12 cellular contexts compared by ENCODE assay signal in genomic region chr10:24603333-24603732, GRCh38.
DNase-seq lines count a peak whose midpoint lies in the region; ATAC-seq and TF ChIP-seq lines count a peak whose summit lies in the region.
"Had no signal": no experiment of that assay in that cellular context is flagged by ENCODE, and none has a peak within 500 bp of the region (broad histone marks: within the 10 kb centered on the region; RNA-seq: fewer than 3 reads in every experiment).

No MANE protein-coding gene starts in this region.

- CTCF ChIA-PET in HCT116 (lab: Charles Lee): no interaction called here

- H3K23me2 ChIP-seq in H9 (ENCODE audit: insufficient read length, low read depth, low read length, poor library complexity, severe bottlenecking): no peaks in the 10 kb centered on the region

- no peak overlapping the region for H2AK5ac ChIP-seq in H9 (ENCODE audit: insufficient read length, low read length)

- no peaks in the 10 kb centered on the region for H3K79me2 ChIP-seq in ACC112 (ENCODE audit: control insufficient read depth, insufficient read depth, low read length, unreplicated experiment)
- H3K79me2 ChIP-seq in HCT116 (ENCODE audit: insufficient read depth, low read length): no peaks in the 10 kb centered on the region
- no peaks in the 10 kb centered on the region for H3K79me2 ChIP-seq in H9 (ENCODE audit: insufficient read depth, low read length)

- no peak for TF ChIP-seq POLR2A in HCT116 (IDR thresholded peaks at IDR 0.05; ENCODE audit: borderline replicate concordance, extremely low read depth, insufficient read depth, insufficient read length)

- TF ChIP-seq CTCF in HCT116 (IDR thresholded peaks at IDR 0.05 in 2 of 3, conservative IDR thresholded peaks at IDR 0.05 in 1 of 3; ENCODE audit: borderline replicate concordance in 1 of 3, insufficient read depth in 1 of 3, low read depth in 2 of 3, low read length in 2 of 3): no peak
- TF ChIP-seq CTCF in H9 (conservative IDR thresholded peaks at IDR 0.05): no peak

- no peak overlapping the region for H2BK5ac ChIP-seq in H9 (ENCODE audit: insufficient read length, low read length)

- H2BK120ac ChIP-seq in H9 (ENCODE audit: low read depth, low read length, poor library complexity, severe bottlenecking): no peak overlapping the region

- no peak overlapping the region for H4K91ac ChIP-seq in H9 (ENCODE audit: insufficient read length, low read depth, low read length)

- H3K27me3 Mint-ChIP-seq in activated T-helper 17 cell treated with anti-CD3 and anti-CD28 coated beads, Interleukin-2, amount 50 U/mL, for 72 hours: no peaks in the 10 kb centered on the region
- no peaks in the 10 kb centered on the region for H3K27me3 Mint-ChIP-seq in H9 (ENCODE audit: low read depth)
- H3K27me3 Mint-ChIP-seq: progenitor cell of endocrine pancreas had no signal

- H3K18ac ChIP-seq in H9 (ENCODE audit: insufficient read length, low read depth, low read length): no peak overlapping the region

- no peaks in the 10 kb centered on the region for H3K9me2 ChIP-seq in HCT116 (ENCODE audit: insufficient read depth)

- H3K4me3 Mint-ChIP-seq in activated T-helper 17 cell treated with anti-CD3 and anti-CD28 coated beads, Interleukin-2, amount 50 U/mL, for 72 hours: peak overlapping the region; percentile 47
- no peak overlapping the region for H3K4me3 Mint-ChIP-seq in H9

- no peak overlapping the region for H4K5ac ChIP-seq in H9 (ENCODE audit: insufficient read length, low read depth, low read length)

- DNase-seq in HCT116 (ENCODE audit: low read depth, low spot score) (no peak), foreskin melanocyte (peak; percentile 56), H9 (no peak)
- DNase-seq: effector CD8-positive, alpha-beta T cell; kidney; NCI-H2171 treated with DMSO at 0.1 percent for 48 hours had no signal

- RAD21 ChIA-PET in HCT116 (lab: Charles Lee; ENCODE audit: low non-redundant PET in 1 of 2, low total read pairs in 2 of 2, uncharacterized antibody in 2 of 2, unreplicated experiment in 2 of 2): no interaction called here

- H3K4me1 ChIP-seq in ACC112 (ENCODE audit: control insufficient read depth, insufficient read depth, low read length, unreplicated experiment): peaks cover 13% of the 10 kb centered on the region
- H3K4me1 ChIP-seq in HCT116 (ENCODE audit: control insufficient read depth in 1 of 2, insufficient read depth in 2 of 2, low read length in 2 of 2): peaks cover 0 to 7% of the 10 kb centered on the region in 2 experiments; a peak in 1 of 4 replicates
- no peaks in the 10 kb centered on the region for H3K4me1 ChIP-seq in H9 (ENCODE audit: insufficient read depth, low read length)

- H3K36me3 Mint-ChIP-seq in activated T-helper 17 cell treated with anti-CD3 and anti-CD28 coated beads, Interleukin-2, amount 50 U/mL, for 72 hours (ENCODE audit: low read depth): peaks cover 51% of the 10 kb centered on the region
- H3K36me3 Mint-ChIP-seq in H9 (ENCODE audit: insufficient read depth in 1 of 3, low read depth in 3 of 3): peaks cover 2 to 40% (median 24%) of the 10 kb centered on the region in 3 experiments; a peak in 6 of 7 replicates

- TF ChIP-seq RAD21 in HCT116 (IDR thresholded peaks at IDR 0.05; ENCODE audit: low read depth): no peak

- POLR2A ChIA-PET in HCT116 (lab: Charles Lee): no interaction called here

- H2BK12ac ChIP-seq in H9 (ENCODE audit: insufficient read length, low read depth, low read length): no peak overlapping the region

- no peak overlapping the region for H3T11ph ChIP-seq in H9 (ENCODE audit: low read length)

- intact Hi-C loops in HCT116 (cut with micrococcal nuclease): no loop called here

- H3K27ac Mint-ChIP-seq in activated T-helper 17 cell treated with anti-CD3 and anti-CD28 coated beads, Interleukin-2, amount 50 U/mL, for 72 hours: peak overlapping the region; percentile 33
- H3K27ac Mint-ChIP-seq in H9: peak overlapping the region in 1 of 3 experiments; percentile 11; a peak in 1 of 7 replicates

- H3K14ac ChIP-seq in H9 (ENCODE audit: insufficient read depth, low read length): no peak overlapping the region

- H3K9me3 Mint-ChIP-seq in activated T-helper 17 cell treated with anti-CD3 and anti-CD28 coated beads, Interleukin-2, amount 50 U/mL, for 72 hours: peaks cover 4% of the 10 kb centered on the region
- H3K9me3 Mint-ChIP-seq in H9: no peaks in the 10 kb centered on the region

- ATAC-seq in HCT116: no peak
- peak; percentile 99 for ATAC-seq in activated T-helper 17 cell treated with anti-CD3 and anti-CD28 coated beads, Interleukin-2, amount 50 U/mL, for 72 hours (replicated peaks)
- ATAC-seq in GM19351 (IDR thresholded peaks at IDR 0.05; ENCODE audit: unreplicated experiment): no peak
- no peak for ATAC-seq in HG03139 (IDR thresholded peaks at IDR 0.05; ENCODE audit: unreplicated experiment)
- ATAC-seq in GM18870 (IDR thresholded peaks at IDR 0.05; ENCODE audit: unreplicated experiment): no peak

- no CpG with 5 or more reads among the region's 2 CpGs for WGBS in H9 (ENCODE audit: extremely low coverage, insufficient read length, low lambda C conversion rate)

- no peaks in the 10 kb centered on the region for H3K79me1 ChIP-seq in H9 (ENCODE audit: insufficient read depth, low read depth, low read length, poor library complexity, severe bottlenecking)

- H3K4ac ChIP-seq in H9 (ENCODE audit: low read depth, low read length): no peak overlapping the region

- H3K27me3 ChIP-seq in ACC112 (ENCODE audit: insufficient read depth, low read length): no peaks in the 10 kb centered on the region
- H3K27me3 ChIP-seq in HCT116 (ENCODE audit: insufficient read depth, low read length): no peaks in the 10 kb centered on the region
- H3K27me3 ChIP-seq in H9 (ENCODE audit: insufficient read depth, low read length): no peaks in the 10 kb centered on the region

- H3K9ac ChIP-seq in HCT116 (ENCODE audit: low read length) (no peak overlapping the region), H9 (ENCODE audit: extremely low read depth, insufficient read length, low read length) (no peak overlapping the region)

- peaks cover 15% of the 10 kb centered on the region for H3K4me1 Mint-ChIP-seq in activated T-helper 17 cell treated with anti-CD3 and anti-CD28 coated beads, Interleukin-2, amount 50 U/mL, for 72 hours
- H3K4me1 Mint-ChIP-seq in H9: no peaks in the 10 kb centered on the region

- H3K27ac ChIP-seq in ACC112 (ENCODE audit: low read depth, low read length): peak overlapping the region; percentile 69
- H3K27ac ChIP-seq in HCT116 (ENCODE audit: low read depth, low read length): no peak overlapping the region
- no peak overlapping the region for H3K27ac ChIP-seq in H9 (ENCODE audit: insufficient read length, low read depth, low read length)

- no peak overlapping the region for H2BK15ac ChIP-seq in H9 (ENCODE audit: low read depth, low read length)

- no peak overlapping the region for H3K56ac ChIP-seq in H9 (ENCODE audit: insufficient read length, low read depth, low read length)

- BruUV-seq in HCT116 (replicated peaks; lab: Mats Ljungman, UMichigan): no TSS peak

- H3K4me2 ChIP-seq in HCT116 (ENCODE audit: low read length): no peak overlapping the region; the same call in 1 of the 2 replicates
- H3K4me2 ChIP-seq in H9 (ENCODE audit: insufficient read depth, insufficient read length, low read length): no peak overlapping the region

- H3K4me3 ChIP-seq in ACC112 (ENCODE audit: low read depth, low read length): no peak overlapping the region
- H3K4me3 ChIP-seq in HCT116 (replicated peaks in 1 of 2; ENCODE audit: low read depth in 1 of 2, low read length in 2 of 2): no peak overlapping the region

- H2AFZ ChIP-seq in ACC112 (ENCODE audit: low read length, unreplicated experiment) (no peak overlapping the region), HCT116 (ENCODE audit: low read depth, low read length, poor library complexity, severe bottlenecking) (no peak overlapping the region), H9 (ENCODE audit: low read length) (no peak overlapping the region)

- no peak overlapping the region for H2BK20ac ChIP-seq in H9 (ENCODE audit: low read depth, low read length, poor library complexity, severe bottlenecking)

- no peaks in the 10 kb centered on the region for H3K9me3 ChIP-seq in HCT116 (ENCODE audit: control insufficient read depth in 1 of 2, insufficient read depth in 1 of 2, low read depth in 1 of 2, low read length in 2 of 2)
- H3K9me3 ChIP-seq in H9 (ENCODE audit: control insufficient read depth, low read depth, low read length): no peaks in the 10 kb centered on the region

- H3K23ac ChIP-seq in H9 (ENCODE audit: insufficient read length, low read depth, low read length): no peak overlapping the region

- H4K8ac ChIP-seq in H9 (replicated peaks; ENCODE audit: insufficient read length, low read depth, low read length): no peak overlapping the region

- H3K36me3 ChIP-seq in ACC112 (ENCODE audit: insufficient read depth, low read length) (peaks cover 28% of the 10 kb centered on the region), HCT116 (ENCODE audit: control insufficient read depth in 1 of 2, insufficient read depth in 2 of 2, low read length in 2 of 2) (peaks cover 0 to 13% of the 10 kb centered on the region in 2 experiments; a peak in 2 of 4 replicates)

- H4K20me1 ChIP-seq in HCT116 (ENCODE audit: insufficient read depth) (no peaks in the 10 kb centered on the region), H9 (ENCODE audit: control insufficient read depth, insufficient read depth, insufficient read length) (no peaks in the 10 kb centered on the region)

TF ChIP-seq in HCT116, 20 proteins besides CTCF, POLR2A, EP300 and RAD21:
- TF ChIP-seq ELF1 (IDR thresholded peaks at IDR 0.05; ENCODE audit: borderline replicate concordance, low read depth) (no peak), CBX3 (IDR thresholded peaks at IDR 0.05; ENCODE audit: low read depth) (no peak), SP1 (IDR thresholded peaks at IDR 0.05; ENCODE audit: low read depth) (0 out of 2 replicates have a peak, but pooled peaks have one; percentile 24), FOSL1 (IDR thresholded peaks at IDR 0.05; ENCODE audit: low read depth) (peak; percentile 22; the same call in 1 of the 2 replicates)
